9 cellular contexts compared by ENCODE assay signal in genomic region chr7:139034336-139034735, GRCh38. TPM values are rescaled to one million over a fixed set of nuclear protein-coding genes. Genes with fewer than 3 reads are reported as not detected.
DNase-seq lines count a peak whose midpoint lies in the region; ATAC-seq and TF ChIP-seq lines count a peak whose summit lies in the region.
"Had no signal": no experiment of that assay in that cellular context is flagged by ENCODE, and none has a peak within 500 bp of the region (broad histone marks: within the 10 kb centered on the region; RNA-seq: fewer than 3 reads in every experiment).

No MANE protein-coding gene starts in this region.

- peaks cover 7% of the 10 kb centered on the region for H3K4me1 ChIP-seq in CD8-positive, alpha-beta T cell (ENCODE audit: insufficient read depth, low read length)
- peaks cover 4% of the 10 kb centered on the region for H3K4me1 ChIP-seq in mucosa of stomach (ENCODE audit: control insufficient read depth, insufficient read depth, low read length)

- POLR2A ChIA-PET in CD8-positive, alpha-beta T cell (lab: Charles Lee): interaction anchor here (0.6 to 1.2 kb wide), 2 partner anchors 17 to 23 kb away, joined by 3 read pairs; no protein-coding TSS in a partner anchor

- intact Hi-C loops in CD8-positive, alpha-beta T cell (cut with DNase I, micrococcal nuclease): no loop called here

- CTCF ChIA-PET in CD8-positive, alpha-beta T cell (lab: Charles Lee): interaction anchor here (1.1 to 1.3 kb wide), 2 partner anchors 11 to 13 kb away, joined by 3 to 4 read pairs; no protein-coding TSS in a partner anchor

- no peaks in the 10 kb centered on the region for H3K9me3 ChIP-seq in CD8-positive, alpha-beta T cell (ENCODE audit: low read length)
- H3K9me3 ChIP-seq in KOPT-K1 (ENCODE audit: insufficient read depth, low read length, poor library complexity, severe bottlenecking) (no peaks in the 10 kb centered on the region), mucosa of stomach (ENCODE audit: control insufficient read depth, low read length) (no peaks in the 10 kb centered on the region)

- H3K36me3 Mint-ChIP-seq in CD8-positive, alpha-beta T cell: no peaks in the 10 kb centered on the region

- peaks cover 21% of the 10 kb centered on the region for H3K4me1 Mint-ChIP-seq in CD8-positive, alpha-beta T cell (ENCODE audit: low read depth)

- no peak overlapping the region for H3K27ac ChIP-seq in CD8-positive, alpha-beta T cell (ENCODE audit: low read depth, low read length)
- peak overlapping the region; percentile 92 for H3K27ac ChIP-seq in KOPT-K1 (ENCODE audit: low read depth, low read length, poor library complexity, severe bottlenecking)

- H3K27me3 ChIP-seq in CD8-positive, alpha-beta T cell (ENCODE audit: insufficient read depth, low read length): no peaks in the 10 kb centered on the region
- H3K27me3 ChIP-seq in mucosa of stomach (ENCODE audit: control insufficient read depth, insufficient read depth, low read length): no peaks in the 10 kb centered on the region

- H3K4me3 Mint-ChIP-seq in CD8-positive, alpha-beta T cell: peak overlapping the region; percentile 84

- no peak overlapping the region for H3K27ac Mint-ChIP-seq in CD8-positive, alpha-beta T cell

- in situ Hi-C loops in astrocyte of the spinal cord (cut with HindIII; ENCODE audit: low sequenced_read_pairs): no loop called here

- ATAC-seq in CD8-positive, alpha-beta T cell: no peak
- no peak for ATAC-seq in GM21737 (IDR thresholded peaks at IDR 0.05; ENCODE audit: unreplicated experiment)
- ATAC-seq in GM21526 (IDR thresholded peaks at IDR 0.05; ENCODE audit: low FRiP score, unreplicated experiment): no peak
- no peak for ATAC-seq in GM19023 (IDR thresholded peaks at IDR 0.05; ENCODE audit: unreplicated experiment)

- H3K27me3 Mint-ChIP-seq in CD8-positive, alpha-beta T cell (ENCODE audit: low read depth): no peaks in the 10 kb centered on the region

- DNase-seq in CD8-positive, alpha-beta T cell: no peak
- no peak for DNase-seq in astrocyte of the spinal cord (ENCODE audit: low read depth, low spot score)
- no peak for DNase-seq in mesenteric fat pad (ENCODE audit: low spot score)
- DNase-seq: NCI-H1694 had no signal

- H3K4me3 ChIP-seq in CD8-positive, alpha-beta T cell (ENCODE audit: low read depth, low read length): no peak overlapping the region
- H3K4me3 ChIP-seq in astrocyte of the spinal cord (ENCODE audit: low read depth, low read length): peak overlapping the region; percentile 62
- no peak overlapping the region for H3K4me3 ChIP-seq in mucosa of stomach (ENCODE audit: low read length)

- no peaks in the 10 kb centered on the region for H3K9me3 Mint-ChIP-seq in CD8-positive, alpha-beta T cell

- no peak for TF ChIP-seq CTCF in CD8-positive, alpha-beta T cell (IDR thresholded peaks at IDR 0.05)
- no peak for TF ChIP-seq CTCF in astrocyte of the spinal cord (IDR thresholded peaks at IDR 0.05; ENCODE audit: low read depth, low read length)

- H3K36me3 ChIP-seq in CD8-positive, alpha-beta T cell (ENCODE audit: insufficient read depth, low read length): no peaks in the 10 kb centered on the region
- peaks cover 52% of the 10 kb centered on the region for H3K36me3 ChIP-seq in KOPT-K1 (ENCODE audit: insufficient read depth, low read length)
- H3K36me3 ChIP-seq in mucosa of stomach (ENCODE audit: control insufficient read depth, insufficient read depth, low read length): no peaks in the 10 kb centered on the region

- H3K9ac ChIP-seq in mucosa of stomach (ENCODE audit: low read length): peak overlapping the region; percentile 68

RNA-seq across cellular contexts. Expression of gene ZC3HAV1L, which starts 1.5 kb away (rescaled TPM):
- under 1 TPM; 0.16 to 0.44 TPM for total RNA-seq in CD8-positive, alpha-beta T cell
- total RNA-seq in mesenteric fat pad: 13.6 TPM

RNA-seq across cellular contexts. Expression of gene KIAA1549, which starts 53.1 kb away (rescaled TPM):
- total RNA-seq in CD8-positive, alpha-beta T cell: under 1 TPM in 1 of 2 experiments, not detected in 1; 0.06 TPM
- total RNA-seq in mesenteric fat pad: 2.4 TPM

Comparison
In these comparisons a context has a peak if more than half of its experiments do, and no peak if none do; other contexts are left out.
1. RNA of gene ZC3HAV1L, which starts 1.5 kb away (total RNA-seq): 13.6 TPM in mesenteric fat pad (single experiment); 0.16 to 0.44 TPM in CD8-positive, alpha-beta T cell; every median in the first group is over 10 times any median in the second.